24 cellular contexts compared by ENCODE assay signal in genomic region chr6:89963391-89963790, GRCh38.
"Had no signal": no experiment of that assay in that cellular context is flagged by ENCODE, and none has a peak within 500 bp of the region (broad histone marks: within the 10 kb centered on the region; RNA-seq: fewer than 3 reads in every experiment).

No MANE protein-coding gene starts in this region.

- H3K4me3 Mint-ChIP-seq: activated T-helper 1 cell treated with anti-CD3 and anti-CD28 coated beads, Interleukin-12 subunit alpha, Interleukin-12 subunit beta, Interleukin-2, Interleukin-4 antibody, amounts not matched to agents 30 ng/mL and 10 ng/mL and 1 ng/mL, durations not matched to agents 14 hours and 24 hours and 36 hours; central memory CD8-positive, alpha-beta T cell; nephron; T-cell; type B pancreatic cell had no signal

- H3K9me3 Mint-ChIP-seq: central memory CD8-positive, alpha-beta T cell; nephron; T-cell; type B pancreatic cell had no signal

- H3K27me3 Mint-ChIP-seq: central memory CD8-positive, alpha-beta T cell; T-cell; type B pancreatic cell had no signal

- H3K27ac Mint-ChIP-seq: activated T-helper 1 cell treated with anti-CD3 and anti-CD28 coated beads, Interleukin-12 subunit alpha, Interleukin-12 subunit beta, Interleukin-2, Interleukin-4 antibody, amounts not matched to agents 30 ng/mL and 10 ng/mL and 1 ng/mL, durations not matched to agents 14 hours and 24 hours and 36 hours; nephron; type B pancreatic cell had no signal

- H3K9me3 ChIP-seq: esophagus squamous epithelium, suprapubic skin had no signal

- H3K4me3 ChIP-seq: coronary artery, esophagus squamous epithelium, SK-N-MC, skin epidermis, suprapubic skin had no signal

- H3K36me3 ChIP-seq: esophagus squamous epithelium, suprapubic skin, WERI-Rb-1 had no signal

- ATAC-seq: left ventricle myocardium superior, T-cell had no signal

- H3K4me1 ChIP-seq: esophagus squamous epithelium, suprapubic skin had no signal

- H3K27ac ChIP-seq: coronary artery, esophagus squamous epithelium, SK-N-MC, skin epidermis, suprapubic skin, WERI-Rb-1 had no signal

- H3K4me1 Mint-ChIP-seq: nephron had no signal

- H3K27me3 ChIP-seq: esophagus squamous epithelium, suprapubic skin had no signal

- DNase-seq: activated CD4-positive, alpha-beta T cell treated with anti-CD3 and anti-CD28 coated beads for 4 hours; activated CD8-positive, alpha-beta memory T cell treated with anti-CD3 and anti-CD28 coated beads, Interleukin-2, amount 50 U/mL, for 48 hours; activated naive CD4-positive, alpha-beta T cell treated with Interleukin-2 at 50 U/mL for 16 hours; amniotic stem cell; esophagus squamous epithelium; foreskin melanocyte; kidney glomerular epithelial cell; left ventricle myocardium superior; mesendoderm; nucleus accumbens; posterior cingulate gyrus; stimulated activated CD4-positive, alpha-beta T cell treated with anti-CD3 and anti-CD28 coated beads, Interleukin-15, amount 100 ng/mL, for 24 hours; stimulated activated CD4-positive, alpha-beta T cell treated with anti-CD3 and anti-CD28 coated beads, Interleukin-4, amount 100 ng/mL, for 1 hour; stimulated activated naive CD4-positive, alpha-beta T cell treated with Interleukin-2 at 50 U/mL for 16 hours; T-cell; WERI-Rb-1 had no signal
